In genomic region chr3:195352895-195353488, GRCh38 we compare ENCODE assay signal across 1 cellular context.
TF ChIP-seq lines count a peak whose summit lies in the region.

No MANE protein-coding gene starts in this region.

TF ChIP-seq in WTC11, 78 proteins besides CTCF, POLR2A, EP300 and RAD21 (continued from another document):
- no peak for TF ChIP-seq ZNF425 (CRISPR knock-in tag; conservative IDR thresholded peaks at IDR 0.05)
- no peak for TF ChIP-seq NR3C1 (CRISPR knock-in tag; conservative IDR thresholded peaks at IDR 0.05; ENCODE audit: low read depth)
- TF ChIP-seq STAT6 (CRISPR knock-in tag; conservative IDR thresholded peaks at IDR 0.05; ENCODE audit: low read depth), result no peak
- TF ChIP-seq KAT7 (CRISPR knock-in tag; IDR thresholded peaks at IDR 0.05; ENCODE audit: borderline replicate concordance), result no peak
- no peak for TF ChIP-seq ATF1 (CRISPR knock-in tag; IDR thresholded peaks at IDR 0.05)
